ENCODE assay signal across 18 cellular contexts in the genomic region with DNA sequence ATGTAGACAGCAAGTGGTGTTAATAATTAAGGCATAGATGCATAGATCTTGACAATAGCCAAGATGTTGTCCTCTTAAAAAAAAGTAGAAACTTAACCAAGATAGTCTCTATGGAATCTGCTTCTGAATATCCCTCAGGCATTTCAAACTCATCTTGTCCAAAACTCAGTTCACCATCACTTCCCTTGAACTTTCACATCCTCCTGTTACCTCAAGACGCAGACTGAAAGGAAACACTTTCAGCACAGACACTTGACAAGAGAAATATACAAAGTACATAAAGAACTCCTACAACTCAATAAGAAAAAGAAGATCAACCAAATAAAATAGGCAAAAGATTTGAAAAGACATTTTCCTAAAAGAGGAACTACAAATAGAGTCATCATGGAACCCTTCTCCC.
DNase-seq lines count a peak whose midpoint lies in the region; ATAC-seq, FAIRE-seq and TF ChIP-seq lines count a peak whose summit lies in the region.
"Had no signal": no experiment of that assay in that cellular context is flagged by ENCODE, and none has a peak within 500 bp of the region (broad histone marks: within the 10 kb centered on the region; RNA-seq: fewer than 3 reads in every experiment).

No MANE protein-coding gene starts in this region.

- H3K4me2 ChIP-seq in neuronal stem cell (ENCODE audit: insufficient read depth, low read length, poor library complexity, severe bottlenecking): no peak overlapping the region
- H3K4me2 ChIP-seq: GM23338 had no signal

- H3K4me1 Mint-ChIP-seq in CD8-positive, alpha-beta T cell (ENCODE audit: low read depth): peaks cover 57% of the 10 kb centered on the region
- H3K4me1 Mint-ChIP-seq in stimulated activated memory B cell treated with anti-CD40 and anti-IgM and Interleukin-4, amounts not matched to agents 10 μg/mL and 1 μg/mL and 100 μg/mL, for 72 hours: peaks cover 13% of the 10 kb centered on the region
- H3K4me1 Mint-ChIP-seq: GM23338 had no signal

- no peaks in the 10 kb centered on the region for H3K27me3 ChIP-seq in CD8-positive, alpha-beta T cell (ENCODE audit: insufficient read depth, low read length)
- no peaks in the 10 kb centered on the region for H3K27me3 ChIP-seq in neuronal stem cell (ENCODE audit: control insufficient read depth in 3 of 3, insufficient read depth in 3 of 3, low read depth in 1 of 3, low read length in 3 of 3)

- no peak overlapping the region for H3K9ac ChIP-seq in neuronal stem cell (ENCODE audit: low read depth, low read length, poor library complexity)

- intact Hi-C loops in CD8-positive, alpha-beta T cell (cut with DNase I, micrococcal nuclease): no loop called here

- no peak for TF ChIP-seq CTCF in CD8-positive, alpha-beta T cell (IDR thresholded peaks at IDR 0.05)

- H2BK5ac ChIP-seq in neuronal stem cell (ENCODE audit: low read length): no peak overlapping the region

- H3K4ac ChIP-seq in neuronal stem cell (ENCODE audit: low read length): no peak overlapping the region

- POLR2A ChIA-PET in CD8-positive, alpha-beta T cell (lab: Charles Lee): no interaction called here

- H3K27ac Mint-ChIP-seq in CD8-positive, alpha-beta T cell: peak overlapping the region; percentile 2
- H3K27ac Mint-ChIP-seq in stimulated activated memory B cell treated with anti-CD40 and anti-IgM and Interleukin-4, amounts not matched to agents 10 μg/mL and 1 μg/mL and 100 μg/mL, for 72 hours: peak overlapping the region; percentile 18
- H3K27ac Mint-ChIP-seq: B cell, GM23338 had no signal

- no peak for ATAC-seq in CD8-positive, alpha-beta T cell
- ATAC-seq in stimulated activated memory B cell treated with anti-CD40 and anti-IgM and Interleukin-4, amounts not matched to agents 10 μg/mL and 1 μg/mL and 100 μg/mL, for 72 hours: no peak
- ATAC-seq: GM23338 had no signal

- H2AFZ ChIP-seq in neuronal stem cell (ENCODE audit: low read length): no peak overlapping the region
- H2AFZ ChIP-seq: GM23338 had no signal

- no peak for DNase-seq in CD8-positive, alpha-beta T cell
- DNase-seq in GM12892 (ENCODE audit: insufficient read length) (no peak), MV-4-11 (lab: John Stamatoyannopoulos, UW) (peak; percentile 24), neuronal stem cell (ENCODE audit: low spot score) (no peak), NCI-H2196 (lab: John Stamatoyannopoulos, UW; ENCODE audit: unreplicated experiment) (no peak)
- no peak for DNase-seq in activated effector memory CD4-positive, alpha-beta T cell treated with Interleukin-2 at 50 U/mL for 16 hours
- DNase-seq: C1 segment of cervical spinal cord; CD4-positive, alpha-beta memory T cell; COR-L47; DMS153; DMS79 treated with DMSO at 0.1 percent for 48 hours; EL; H7 had no signal

- TF ChIP-seq POLR2A in GM12892 (IDR thresholded peaks at IDR 0.05; ENCODE audit: low read depth, low read length): no peak

- no peak overlapping the region for H3K4me3 Mint-ChIP-seq in CD8-positive, alpha-beta T cell
- no peak overlapping the region for H3K4me3 Mint-ChIP-seq in stimulated activated memory B cell treated with anti-CD40 and anti-IgM and Interleukin-4, amounts not matched to agents 10 μg/mL and 1 μg/mL and 100 μg/mL, for 72 hours
- H3K4me3 Mint-ChIP-seq: B cell; CD4-positive, alpha-beta memory T cell; GM23338 had no signal

- no peak overlapping the region for H3K14ac ChIP-seq in neuronal stem cell (ENCODE audit: low read length)

- no peaks in the 10 kb centered on the region for H3K27me3 Mint-ChIP-seq in CD8-positive, alpha-beta T cell (ENCODE audit: low read depth)
- H3K27me3 Mint-ChIP-seq in stimulated activated memory B cell treated with anti-CD40 and anti-IgM and Interleukin-4, amounts not matched to agents 10 μg/mL and 1 μg/mL and 100 μg/mL, for 72 hours: no peaks in the 10 kb centered on the region
- H3K27me3 Mint-ChIP-seq: B cell; CD4-positive, alpha-beta memory T cell had no signal

- no peak overlapping the region for H2AK5ac ChIP-seq in neuronal stem cell (ENCODE audit: low read depth, low read length)

- H3K4me1 ChIP-seq in CD8-positive, alpha-beta T cell (ENCODE audit: insufficient read depth, low read length): peaks cover 1% of the 10 kb centered on the region
- H3K4me1 ChIP-seq in neuronal stem cell (ENCODE audit: control insufficient read depth in 2 of 2, insufficient read depth in 1 of 2, low read depth in 1 of 2, low read length in 2 of 2): no peaks in the 10 kb centered on the region

- WGBS in neuronal stem cell (ENCODE audit: extremely low coverage in 2 of 2, insufficient read length in 2 of 2, insufficient replicate concordance in 1 of 2), 2 donors: no CpG with 5 or more reads among the region's 1 CpG

- H2BK120ac ChIP-seq in neuronal stem cell (ENCODE audit: low read depth, low read length): no peak overlapping the region

- no peaks in the 10 kb centered on the region for H3K9me3 Mint-ChIP-seq in CD8-positive, alpha-beta T cell
- peaks cover 9% of the 10 kb centered on the region for H3K9me3 Mint-ChIP-seq in stimulated activated memory B cell treated with anti-CD40 and anti-IgM and Interleukin-4, amounts not matched to agents 10 μg/mL and 1 μg/mL and 100 μg/mL, for 72 hours
- H3K9me3 Mint-ChIP-seq: GM23338 had no signal

- H3K23ac ChIP-seq in neuronal stem cell (ENCODE audit: low read depth, low read length, poor library complexity): no peak overlapping the region

- no peaks in the 10 kb centered on the region for H3K79me1 ChIP-seq in neuronal stem cell (ENCODE audit: low read depth, low read length)

- H2BK12ac ChIP-seq in neuronal stem cell (ENCODE audit: low read length): no peak overlapping the region

- no peak overlapping the region for H3K4me3 ChIP-seq in CD8-positive, alpha-beta T cell (ENCODE audit: low read depth, low read length)
- no peak overlapping the region for H3K4me3 ChIP-seq in neuronal stem cell (ENCODE audit: low read length in 2 of 2)
- H3K4me3 ChIP-seq: GM23338 had no signal

- H3K18ac ChIP-seq in neuronal stem cell (ENCODE audit: low read length): no peak overlapping the region

- H3K9me3 ChIP-seq in CD8-positive, alpha-beta T cell (ENCODE audit: low read length): no peaks in the 10 kb centered on the region
- H3K9me3 ChIP-seq in neuronal stem cell (replicated peaks in 1 of 2; ENCODE audit: control insufficient read depth in 2 of 2, insufficient read depth in 1 of 2, low read depth in 1 of 2, low read length in 2 of 2): peaks cover 0 to 9% of the 10 kb centered on the region in 2 donors

- H3K36me3 Mint-ChIP-seq in CD8-positive, alpha-beta T cell: no peaks in the 10 kb centered on the region
- no peaks in the 10 kb centered on the region for H3K36me3 Mint-ChIP-seq in stimulated activated memory B cell treated with anti-CD40 and anti-IgM and Interleukin-4, amounts not matched to agents 10 μg/mL and 1 μg/mL and 100 μg/mL, for 72 hours
- H3K36me3 Mint-ChIP-seq: CD4-positive, alpha-beta memory T cell had no signal

- H3K27ac ChIP-seq in CD8-positive, alpha-beta T cell (ENCODE audit: low read depth, low read length): no peak overlapping the region
- no peak overlapping the region for H3K27ac ChIP-seq in neuronal stem cell (replicated peaks; ENCODE audit: low read length)

- no peak overlapping the region for H4K91ac ChIP-seq in neuronal stem cell (ENCODE audit: low read depth, low read length, poor library complexity)

- FAIRE-seq in GM12892 (lab: Jason Lieb, UNC): peak; percentile 64
- FAIRE-seq: D721Med, GM18507 had no signal

- no peak overlapping the region for H2BK15ac ChIP-seq in neuronal stem cell (ENCODE audit: low read length)

- no peaks in the 10 kb centered on the region for H3K36me3 ChIP-seq in CD8-positive, alpha-beta T cell (ENCODE audit: insufficient read depth, low read length)
- no peaks in the 10 kb centered on the region for H3K36me3 ChIP-seq in neuronal stem cell (replicated peaks in 1 of 2; ENCODE audit: control insufficient read depth in 2 of 2, insufficient read depth in 2 of 2, low read length in 2 of 2)

- no peak overlapping the region for H4K8ac ChIP-seq in neuronal stem cell (ENCODE audit: low read depth, low read length)

- CTCF ChIA-PET in CD8-positive, alpha-beta T cell (lab: Charles Lee): interaction anchor here (1.0 to 1.8 kb wide), 3 partner anchors 9 to 467 kb away, joined by 3 to 4 read pairs (median 3); no protein-coding TSS in a partner anchor
